ENCODE assay signal across 1 cellular context in genomic region chr7:95715274-95715673, GRCh38.
TF ChIP-seq lines count a peak whose summit lies in the region.

No MANE protein-coding gene starts in this region.

TF ChIP-seq in GM23338, 12 proteins besides CTCF, POLR2A, EP300 and RAD21 (continued from another document):
- TF ChIP-seq REST (IDR thresholded peaks at IDR 0.05; ENCODE audit: unreplicated experiment) (no peak), NANOG (IDR thresholded peaks at IDR 0.05; ENCODE audit: borderline replicate concordance) (no peak)
